1 cellular context compared by ENCODE assay signal in genomic region chr7:135929692-135930091, GRCh38.
A peak's percentile ranks its signal among the peaks of the same experiment; 100 is the strongest.
TF ChIP-seq lines count a peak whose summit lies in the region.

No MANE protein-coding gene starts in this region.

TF ChIP-seq in HepG2, 621 proteins besides CTCF, POLR2A, EP300 and RAD21:
- TF ChIP-seq HBP1 (CRISPR knock-in tag; IDR thresholded peaks at IDR 0.05; ENCODE audit: low read depth): no peak
- TF ChIP-seq TCF7 (IDR thresholded peaks at IDR 0.05; ENCODE audit: low read depth): peak; percentile 59; the same call in 1 of the 2 replicates
- TF ChIP-seq CENPT (CRISPR knock-in tag; IDR thresholded peaks at IDR 0.05; ENCODE audit: low read depth): no peak
- TF ChIP-seq EEA1 (CRISPR knock-in tag; IDR thresholded peaks at IDR 0.05; ENCODE audit: borderline replicate concordance): no peak
- no peak for TF ChIP-seq ZNF503 (CRISPR knock-in tag; IDR thresholded peaks at IDR 0.05)
- TF ChIP-seq ZNF276 (CRISPR knock-in tag; IDR thresholded peaks at IDR 0.05; ENCODE audit: low read depth): no peak
- no peak for TF ChIP-seq MXD3 (CRISPR knock-in tag; IDR thresholded peaks at IDR 0.05)
